ENCODE assay signal across 15 cellular contexts in genomic region chr14:23590198-23590597, GRCh38. TPM values are rescaled to one million over a fixed set of nuclear protein-coding genes. Genes with fewer than 3 reads are reported as not detected.
DNase-seq lines count a peak whose midpoint lies in the region; ATAC-seq, FAIRE-seq and TF ChIP-seq lines count a peak whose summit lies in the region.
"Had no signal": no experiment of that assay in that cellular context is flagged by ENCODE, and none has a peak within 500 bp of the region (broad histone marks: within the 10 kb centered on the region; RNA-seq: fewer than 3 reads in every experiment).

No MANE protein-coding gene starts in this region.

- DNase-seq in HepG2 (ENCODE audit: low spot score) (no peak), right lobe of liver (no peak), mesenteric fat pad (ENCODE audit: low spot score) (peak; percentile 39), GF-D8 (lab: John Stamatoyannopoulos, UW) (no peak)
- DNase-seq: CD4-positive, alpha-beta memory T cell; DMS153; DMS79; GDM1; H9 had no signal

- no peak for FAIRE-seq in HepG2 (lab: Jason Lieb, UNC)
- FAIRE-seq: A549, H1 had no signal

- TF ChIP-seq EP300 in HepG2 (IDR thresholded peaks at IDR 0.05; ENCODE audit: low read depth in 2 of 2, low read length in 2 of 2) (no peak), HepG2 (CRISPR knock-in tag; IDR thresholded peaks at IDR 0.05; ENCODE audit: borderline replicate concordance) (no peak)

- H2AFZ ChIP-seq in HepG2 (ENCODE audit: low read length) = no peak overlapping the region

- CTCF ChIA-PET in HepG2 (lab: Yijun Ruan, JAX; ENCODE audit: low intra/inter-chr PET ratio, low total read pairs) = interaction anchor here (1.8 to 5.9 kb wide), 5 partner anchors 44 to 364 kb away, joined by 6 to 207 read pairs (median 26); partner anchors contain the start of genes DHRS2 and DHRS4

- 57% methylated on average over 4 of the region's 4 CpGs for WGBS in HepG2 (ENCODE audit: low lambda C conversion rate)
- 97% methylated on average over 4 of the region's 4 CpGs for WGBS in right lobe of liver (ENCODE audit: insufficient coverage, low coverage, low lambda C conversion rate, missing lambda C conversion rate)

- BruUV-seq in HepG2 (replicated peaks; lab: Mats Ljungman, UMichigan) = no TSS peak

- H3K9ac ChIP-seq in HepG2 (ENCODE audit: insufficient read depth, low read depth, low read length) = no peak overlapping the region
- H3K9ac ChIP-seq: BLaER1 had no signal

- H3K27ac ChIP-seq in HepG2 (ENCODE audit: extremely low read length, insufficient read depth, low read length) (no peak overlapping the region), right lobe of liver (no peak overlapping the region)
- H3K27ac ChIP-seq: 22Rv1, A549, BLaER1 had no signal

- H3K4me3 ChIP-seq in HepG2 (replicated peaks in 1 of 3; ENCODE audit: insufficient read depth in 1 of 3, low read depth in 2 of 3, low read length in 3 of 3) (no peak overlapping the region), right lobe of liver (no peak overlapping the region)
- H3K4me3 ChIP-seq: A549, BLaER1 had no signal

- POLR2A ChIA-PET in HepG2 (lab: Yijun Ruan, JAX) = interaction anchor here (0.9 to 7.8 kb wide), 9 partner anchors 9 to 504 kb away, joined by 3 to 787 read pairs (median 6); partner anchors contain the start of genes DHRS2 and PCK2

- H3K9me3 ChIP-seq in HepG2 (ENCODE audit: low read length) (no peaks in the 10 kb centered on the region), right lobe of liver (no peaks in the 10 kb centered on the region)
- H3K9me3 ChIP-seq: A549, BLaER1 had no signal

- in situ Hi-C loops in HepG2 (cut with HindIII; ENCODE audit: extremely low pct_ligation_motif_present, low pct_unique_long_range_greater_than_20kb) = no loop called here

- H4K20me1 ChIP-seq in HepG2 (ENCODE audit: insufficient read depth, low read length) = no peaks in the 10 kb centered on the region
- H4K20me1 ChIP-seq: BLaER1 had no signal

- TF ChIP-seq RAD21 in HepG2 (CRISPR knock-in tag; IDR thresholded peaks at IDR 0.05) = no peak

- H3K4me2 ChIP-seq in HepG2 (ENCODE audit: low read depth, low read length) = no peak overlapping the region
- H3K4me2 ChIP-seq: A549 had no signal

- H3K36me3 ChIP-seq in HepG2 (replicated peaks in 1 of 2; ENCODE audit: control insufficient read depth in 1 of 2, insufficient read depth in 2 of 2, low read length in 2 of 2) (no peaks in the 10 kb centered on the region), right lobe of liver (no peaks in the 10 kb centered on the region)
- H3K36me3 ChIP-seq: BLaER1 had no signal

- ATAC-seq in HepG2 = peak; percentile 7
- no peak for ATAC-seq in right lobe of liver
- no peak for ATAC-seq in HG03108 (IDR thresholded peaks at IDR 0.05; ENCODE audit: unreplicated experiment)

- intact Hi-C loops in HepG2 (cut with micrococcal nuclease; ENCODE audit: unreplicated experiment) = no loop called here
- intact Hi-C loops in right lobe of liver (cut with DNase I) = no loop called here

- H3K79me2 ChIP-seq in HepG2 (ENCODE audit: insufficient read depth, low read length) = no peaks in the 10 kb centered on the region

- TF ChIP-seq POLR2A in HepG2 (IDR thresholded peaks at IDR 0.05; ENCODE audit: insufficient read depth in 1 of 2, low read depth in 2 of 2, low read length in 2 of 2) = no peak
- no peak for TF ChIP-seq POLR2A in right lobe of liver (IDR thresholded peaks at IDR 0.05)

- no peak for TF ChIP-seq CTCF in HepG2 (CRISPR knock-in tag; IDR thresholded peaks at IDR 0.05)
- no peak for TF ChIP-seq CTCF in right lobe of liver (IDR thresholded peaks at IDR 0.05)

- H3K27me3 ChIP-seq in HepG2 (ENCODE audit: control insufficient read depth in 1 of 2, insufficient read depth in 2 of 2, low read length in 2 of 2) (no peaks in the 10 kb centered on the region), right lobe of liver (no peaks in the 10 kb centered on the region)
- H3K27me3 ChIP-seq: BLaER1 had no signal

- H3K4me1 ChIP-seq in HepG2 (ENCODE audit: insufficient read depth, low read length) (peaks cover 24% of the 10 kb centered on the region), right lobe of liver (peaks cover 0 to 7% (median 2%) of the 10 kb centered on the region in 4 donors)

RNA-seq across cellular contexts. Expression of gene JPH4, which starts 11.6 kb away (rescaled TPM):
- total RNA-seq in HepG2 (2016; rRNA removed; fragmentation: Illumina TruSeq; extraction: Trizol) (0.14 and 0.22 TPM in 2 replicates), right lobe of liver (under 1 TPM in 3 of 6 experiments, not detected in 3; 0.07 to 0.20 (median 0.19) TPM), mesenteric fat pad (1.1 TPM)
- total RNA-seq in HepG2 (2016; cell fraction: cytosol; rRNA removed; fragmentation: Illumina TruSeq; extraction: Trizol; ENCODE audit: low read depth) = 0.10 TPM in 1 of 2 replicates, not detected in the other
- 0.13 and 0.15 TPM in 2 replicates for total RNA-seq in HepG2 (2016; cell fraction: insoluble cytoplasmic fraction; rRNA removed; fragmentation: Illumina TruSeq; extraction: Trizol)
- total RNA-seq in HepG2 (2016; cell fraction: membrane; rRNA removed; fragmentation: Illumina TruSeq; extraction: Trizol) = 0.10 and 0.22 TPM in 2 replicates
- 0.12 and 0.44 TPM in 2 replicates for total RNA-seq in HepG2 (2016; cell fraction: nucleus; rRNA removed; fragmentation: Illumina TruSeq; extraction: Trizol)
- 0.08 and 0.16 TPM in 2 replicates for polyA plus RNA-seq in HepG2 (2011; rRNA removed)
- polyA plus RNA-seq in HepG2 (2011; cell fraction: cytosol; rRNA removed) = 0.15 and 0.18 TPM in 2 replicates
- 1.1 TPM in 2 replicates for polyA plus RNA-seq in HepG2 (2011; cell fraction: nucleus; rRNA removed)
- 0.16 and 0.54 TPM in 2 replicates for polyA plus RNA-seq in HepG2 (2012)
- polyA plus RNA-seq in HepG2 (2016; cell fraction: cytosol; fragmentation: Illumina TruSeq; extraction: Trizol; ENCODE audit: low read depth) = 0.05 and 0.10 TPM in 2 replicates
- polyA plus RNA-seq in HepG2 (2016; cell fraction: insoluble cytoplasmic fraction; fragmentation: Illumina TruSeq; extraction: Trizol; ENCODE audit: low read depth) = 0.22 and 0.33 TPM in 2 replicates
- 0.10 and 0.17 TPM in 2 replicates for polyA plus RNA-seq in HepG2 (2016; cell fraction: membrane; fragmentation: Illumina TruSeq; extraction: Trizol; ENCODE audit: low read depth)
- polyA plus RNA-seq in HepG2 (2016; cell fraction: nucleus; fragmentation: Illumina TruSeq; extraction: Trizol; ENCODE audit: insufficient read depth, low read depth) = 0.42 and 0.55 TPM in 2 replicates
- 0.18 TPM in 1 of 2 replicates, not detected in the other for polyA minus RNA-seq in HepG2 (2011; rRNA and poly(A)+ RNA removed; ENCODE audit: low replicate concordance)
- 0.35 TPM in 1 of 2 replicates, not detected in the other for polyA minus RNA-seq in HepG2 (2011; cell fraction: cytosol; rRNA and poly(A)+ RNA removed)
- 0.13 and 0.25 TPM in 2 replicates for polyA minus RNA-seq in HepG2 (2011; cell fraction: nucleus; rRNA and poly(A)+ RNA removed)
- total RNA-seq: CD4-positive, alpha-beta memory T cell had no signal

RNA-seq across cellular contexts. Expression of gene AP1G2, which starts 22.6 kb away (rescaled TPM):
- 39.4 and 96.9 TPM in 2 replicates for total RNA-seq in HepG2 (2016; rRNA removed; fragmentation: Illumina TruSeq; extraction: Trizol)
- total RNA-seq in HepG2 (2016; cell fraction: cytosol; rRNA removed; fragmentation: Illumina TruSeq; extraction: Trizol; ENCODE audit: low read depth) = 27.1 and 29.2 TPM in 2 replicates
- total RNA-seq in HepG2 (2016; cell fraction: insoluble cytoplasmic fraction; rRNA removed; fragmentation: Illumina TruSeq; extraction: Trizol) = 43.1 and 100 TPM in 2 replicates
- total RNA-seq in HepG2 (2016; cell fraction: membrane; rRNA removed; fragmentation: Illumina TruSeq; extraction: Trizol) = 15.6 and 15.9 TPM in 2 replicates
- 143 and 149 TPM in 2 replicates for total RNA-seq in HepG2 (2016; cell fraction: nucleus; rRNA removed; fragmentation: Illumina TruSeq; extraction: Trizol)
- polyA plus RNA-seq in HepG2 (2011; rRNA removed) = 611 and 685 TPM in 2 replicates
- 118 and 170 TPM in 2 replicates for polyA plus RNA-seq in HepG2 (2011; cell fraction: cytosol; rRNA removed)
- 4,733 and 5,679 TPM in 2 replicates for polyA plus RNA-seq in HepG2 (2011; cell fraction: nucleus; rRNA removed)
- polyA plus RNA-seq in HepG2 (2012) = 202 and 318 TPM in 2 replicates
- 12.6 and 13.8 TPM in 2 replicates for polyA plus RNA-seq in HepG2 (2016; cell fraction: cytosol; fragmentation: Illumina TruSeq; extraction: Trizol; ENCODE audit: low read depth)
- 49.4 and 63.1 TPM in 2 replicates for polyA plus RNA-seq in HepG2 (2016; cell fraction: insoluble cytoplasmic fraction; fragmentation: Illumina TruSeq; extraction: Trizol; ENCODE audit: low read depth)
- polyA plus RNA-seq in HepG2 (2016; cell fraction: membrane; fragmentation: Illumina TruSeq; extraction: Trizol; ENCODE audit: low read depth) = 18.9 and 19.4 TPM in 2 replicates
- 559 and 594 TPM in 2 replicates for polyA plus RNA-seq in HepG2 (2016; cell fraction: nucleus; fragmentation: Illumina TruSeq; extraction: Trizol; ENCODE audit: insufficient read depth, low read depth)
- 166 and 365 TPM in 2 replicates for polyA minus RNA-seq in HepG2 (2011; rRNA and poly(A)+ RNA removed; ENCODE audit: low replicate concordance)
- polyA minus RNA-seq in HepG2 (2011; cell fraction: cytosol; rRNA and poly(A)+ RNA removed) = 55.5 and 58.2 TPM in 2 replicates
- polyA minus RNA-seq in HepG2 (2011; cell fraction: nucleus; rRNA and poly(A)+ RNA removed) = 527 and 596 TPM in 2 replicates
- total RNA-seq in right lobe of liver = 10 to 100 TPM; 13.6 to 25.9 (median 23.0) TPM
- total RNA-seq in mesenteric fat pad = 32.8 TPM

RNA-seq across cellular contexts. Expression of gene THTPA, which starts 34.1 kb away (rescaled TPM):
- total RNA-seq in HepG2 (2016; rRNA removed; fragmentation: Illumina TruSeq; extraction: Trizol) (7.1 and 7.4 TPM in 2 replicates), right lobe of liver (10 to 100 TPM in 4 of 6 experiments, 1 to 10 TPM in 2; 8.2 to 15.0 (median 11.4) TPM), mesenteric fat pad (16.7 TPM)
- total RNA-seq in HepG2 (2016; cell fraction: cytosol; rRNA removed; fragmentation: Illumina TruSeq; extraction: Trizol; ENCODE audit: low read depth) = 6.0 and 6.1 TPM in 2 replicates
- 7.7 and 8.0 TPM in 2 replicates for total RNA-seq in HepG2 (2016; cell fraction: insoluble cytoplasmic fraction; rRNA removed; fragmentation: Illumina TruSeq; extraction: Trizol)
- 12.8 and 13.3 TPM in 2 replicates for total RNA-seq in HepG2 (2016; cell fraction: membrane; rRNA removed; fragmentation: Illumina TruSeq; extraction: Trizol)
- total RNA-seq in HepG2 (2016; cell fraction: nucleus; rRNA removed; fragmentation: Illumina TruSeq; extraction: Trizol) = 5.8 and 5.9 TPM in 2 replicates
- 8.2 and 8.7 TPM in 2 replicates for polyA plus RNA-seq in HepG2 (2011; rRNA removed)
- 3.6 and 5.0 TPM in 2 replicates for polyA plus RNA-seq in HepG2 (2011; cell fraction: cytosol; rRNA removed)
- polyA plus RNA-seq in HepG2 (2011; cell fraction: nucleus; rRNA removed) = 11.3 and 17.7 TPM in 2 replicates
- 3.9 and 4.2 TPM in 2 replicates for polyA plus RNA-seq in HepG2 (2012)
- 14.5 and 18.4 TPM in 2 replicates for polyA plus RNA-seq in HepG2 (2016; cell fraction: cytosol; fragmentation: Illumina TruSeq; extraction: Trizol; ENCODE audit: low read depth)
- polyA plus RNA-seq in HepG2 (2016; cell fraction: insoluble cytoplasmic fraction; fragmentation: Illumina TruSeq; extraction: Trizol; ENCODE audit: low read depth) = 11.7 and 13.4 TPM in 2 replicates
- polyA plus RNA-seq in HepG2 (2016; cell fraction: membrane; fragmentation: Illumina TruSeq; extraction: Trizol; ENCODE audit: low read depth) = 18.6 and 20.0 TPM in 2 replicates
- 11.0 and 11.3 TPM in 2 replicates for polyA plus RNA-seq in HepG2 (2016; cell fraction: nucleus; fragmentation: Illumina TruSeq; extraction: Trizol; ENCODE audit: insufficient read depth, low read depth)
- 10.0 and 22.9 TPM in 2 replicates for polyA minus RNA-seq in HepG2 (2011; rRNA and poly(A)+ RNA removed; ENCODE audit: low replicate concordance)
- polyA minus RNA-seq in HepG2 (2011; cell fraction: cytosol; rRNA and poly(A)+ RNA removed) = 2.5 and 3.6 TPM in 2 replicates
- polyA minus RNA-seq in HepG2 (2011; cell fraction: nucleus; rRNA and poly(A)+ RNA removed) = 6.8 and 7.2 TPM in 2 replicates

RNA-seq across cellular contexts. Expression of gene ZFHX2, which starts 38.6 kb away (rescaled TPM):
- total RNA-seq in HepG2 (2016; rRNA removed; fragmentation: Illumina TruSeq; extraction: Trizol) = 0.44 and 0.49 TPM in 2 replicates
- 0.81 and 0.88 TPM in 2 replicates for total RNA-seq in HepG2 (2016; cell fraction: cytosol; rRNA removed; fragmentation: Illumina TruSeq; extraction: Trizol; ENCODE audit: low read depth)
- total RNA-seq in HepG2 (2016; cell fraction: insoluble cytoplasmic fraction; rRNA removed; fragmentation: Illumina TruSeq; extraction: Trizol) = 0.39 and 0.40 TPM in 2 replicates
- 0.49 and 0.62 TPM in 2 replicates for total RNA-seq in HepG2 (2016; cell fraction: membrane; rRNA removed; fragmentation: Illumina TruSeq; extraction: Trizol)
- 0.78 and 1.1 TPM in 2 replicates for total RNA-seq in HepG2 (2016; cell fraction: nucleus; rRNA removed; fragmentation: Illumina TruSeq; extraction: Trizol)
- polyA plus RNA-seq in HepG2 (2011; rRNA removed) = 0.17 and 0.24 TPM in 2 replicates
- polyA plus RNA-seq in HepG2 (2011; cell fraction: cytosol; rRNA removed) = 0.04 and 0.22 TPM in 2 replicates
- 1.2 and 1.4 TPM in 2 replicates for polyA plus RNA-seq in HepG2 (2011; cell fraction: nucleus; rRNA removed)
- polyA plus RNA-seq in HepG2 (2012) = 0.92 and 0.93 TPM in 2 replicates
- polyA plus RNA-seq in HepG2 (2016; cell fraction: cytosol; fragmentation: Illumina TruSeq; extraction: Trizol; ENCODE audit: low read depth) = 0.29 TPM in 2 replicates
- 0.53 and 0.73 TPM in 2 replicates for polyA plus RNA-seq in HepG2 (2016; cell fraction: insoluble cytoplasmic fraction; fragmentation: Illumina TruSeq; extraction: Trizol; ENCODE audit: low read depth)
- polyA plus RNA-seq in HepG2 (2016; cell fraction: membrane; fragmentation: Illumina TruSeq; extraction: Trizol; ENCODE audit: low read depth) = 0.19 and 0.22 TPM in 2 replicates
- polyA plus RNA-seq in HepG2 (2016; cell fraction: nucleus; fragmentation: Illumina TruSeq; extraction: Trizol; ENCODE audit: insufficient read depth, low read depth) = 0.79 and 1.2 TPM in 2 replicates
- polyA minus RNA-seq in HepG2 (2011; rRNA and poly(A)+ RNA removed; ENCODE audit: low replicate concordance) = 0.21 and 1.7 TPM in 2 replicates
- 0.26 and 1.6 TPM in 2 replicates for polyA minus RNA-seq in HepG2 (2011; cell fraction: cytosol; rRNA and poly(A)+ RNA removed)
- 1.7 and 2.2 TPM in 2 replicates for polyA minus RNA-seq in HepG2 (2011; cell fraction: nucleus; rRNA and poly(A)+ RNA removed)
- under 1 TPM; 0.33 to 0.83 (median 0.47) TPM for total RNA-seq in right lobe of liver
- total RNA-seq in mesenteric fat pad = 3.1 TPM
- polyA plus RNA-seq: CD4-positive, alpha-beta memory T cell had no signal

RNA-seq across cellular contexts. Expression of gene DHRS2, which starts 46.0 kb away (rescaled TPM):
- total RNA-seq in HepG2 (2016; rRNA removed; fragmentation: Illumina TruSeq; extraction: Trizol) (2,867 and 3,021 TPM in 2 replicates), right lobe of liver (10 to 100 TPM in 1 of 6 experiments, 1 to 10 TPM in 4, under 1 TPM in 1; 0.53 to 12.3 (median 4.2) TPM), mesenteric fat pad (not detected)
- total RNA-seq in HepG2 (2016; cell fraction: cytosol; rRNA removed; fragmentation: Illumina TruSeq; extraction: Trizol; ENCODE audit: low read depth) = 582 and 659 TPM in 2 replicates
- total RNA-seq in HepG2 (2016; cell fraction: insoluble cytoplasmic fraction; rRNA removed; fragmentation: Illumina TruSeq; extraction: Trizol) = 2,776 and 3,102 TPM in 2 replicates
- total RNA-seq in HepG2 (2016; cell fraction: membrane; rRNA removed; fragmentation: Illumina TruSeq; extraction: Trizol) = 925 and 1,194 TPM in 2 replicates
- 2,259 and 2,462 TPM in 2 replicates for total RNA-seq in HepG2 (2016; cell fraction: nucleus; rRNA removed; fragmentation: Illumina TruSeq; extraction: Trizol)
- polyA plus RNA-seq in HepG2 (2011; rRNA removed) = 1,596 and 1,621 TPM in 2 replicates
- 1,194 and 1,328 TPM in 2 replicates for polyA plus RNA-seq in HepG2 (2011; cell fraction: cytosol; rRNA removed)
- 2,740 and 3,322 TPM in 2 replicates for polyA plus RNA-seq in HepG2 (2011; cell fraction: nucleus; rRNA removed)
- 740 and 1,093 TPM in 2 replicates for polyA plus RNA-seq in HepG2 (2012)
- 288 and 375 TPM in 2 replicates for polyA plus RNA-seq in HepG2 (2016; cell fraction: cytosol; fragmentation: Illumina TruSeq; extraction: Trizol; ENCODE audit: low read depth)
- 2,577 and 2,685 TPM in 2 replicates for polyA plus RNA-seq in HepG2 (2016; cell fraction: insoluble cytoplasmic fraction; fragmentation: Illumina TruSeq; extraction: Trizol; ENCODE audit: low read depth)
- 518 and 720 TPM in 2 replicates for polyA plus RNA-seq in HepG2 (2016; cell fraction: membrane; fragmentation: Illumina TruSeq; extraction: Trizol; ENCODE audit: low read depth)
- polyA plus RNA-seq in HepG2 (2016; cell fraction: nucleus; fragmentation: Illumina TruSeq; extraction: Trizol; ENCODE audit: insufficient read depth, low read depth) = 3,957 and 4,035 TPM in 2 replicates
- 4.9 and 1,419 TPM in 2 replicates for polyA minus RNA-seq in HepG2 (2011; rRNA and poly(A)+ RNA removed; ENCODE audit: low replicate concordance)
- polyA minus RNA-seq in HepG2 (2011; cell fraction: cytosol; rRNA and poly(A)+ RNA removed) = 390 and 391 TPM in 2 replicates
- 1,540 and 1,882 TPM in 2 replicates for polyA minus RNA-seq in HepG2 (2011; cell fraction: nucleus; rRNA and poly(A)+ RNA removed)
- total RNA-seq: CD4-positive, alpha-beta memory T cell had no signal
- polyA plus RNA-seq: CD14-positive monocyte; CD4-positive, alpha-beta memory T cell had no signal
